Comparison of ENCODE assay signal across 5 cellular contexts in genomic region chr9:124099860-124100259, GRCh38.
"Had no signal": no experiment of that assay in that cellular context is flagged by ENCODE, and none has a peak within 500 bp of the region (broad histone marks: within the 10 kb centered on the region; RNA-seq: fewer than 3 reads in every experiment).

No MANE protein-coding gene starts in this region.

- H3K4me2 ChIP-seq: GM23338 had no signal

- DNase-seq: H9, HCEC 1CT, HFFc6, KG1 had no signal

- H3K4me3 ChIP-seq: GM23338 had no signal

- H2AFZ ChIP-seq: GM23338 had no signal
